1 cellular context compared by ENCODE assay signal in the genomic region with DNA sequence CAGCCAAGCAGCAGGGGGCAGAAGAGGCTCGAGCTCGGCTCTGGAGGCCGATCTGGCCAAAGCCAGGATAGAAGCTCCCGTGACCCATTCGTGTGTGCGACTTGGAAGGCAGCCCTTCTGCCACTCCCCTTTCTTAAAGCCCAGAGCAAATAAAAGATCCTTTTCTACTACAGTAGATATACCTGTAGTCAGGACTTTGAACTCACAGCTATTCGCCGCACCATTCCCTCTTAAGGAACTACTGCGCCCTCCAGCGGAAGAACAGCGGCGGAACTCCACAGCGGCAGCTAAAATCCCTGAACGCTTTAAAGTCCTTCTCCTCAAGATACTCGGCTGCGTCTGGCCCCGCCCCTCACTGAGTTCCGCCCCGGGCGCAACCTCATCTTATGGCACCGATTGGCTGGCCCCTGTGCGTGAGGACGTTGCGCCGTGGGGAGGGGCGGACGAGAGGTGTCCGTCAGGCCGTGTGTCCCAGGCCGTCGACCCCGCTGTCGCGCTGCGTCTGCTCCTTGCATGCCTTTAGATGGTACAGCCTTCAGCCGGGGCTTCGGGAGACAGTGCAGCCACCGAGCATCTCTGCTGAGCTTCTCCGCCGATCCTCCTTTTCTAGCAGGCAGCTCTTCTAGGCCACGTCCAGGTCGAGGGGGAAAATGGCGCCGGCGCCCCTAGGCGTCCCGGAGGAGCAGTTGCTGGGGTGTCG.
TF ChIP-seq lines count a peak whose summit lies in the region.

A gene with protein sequence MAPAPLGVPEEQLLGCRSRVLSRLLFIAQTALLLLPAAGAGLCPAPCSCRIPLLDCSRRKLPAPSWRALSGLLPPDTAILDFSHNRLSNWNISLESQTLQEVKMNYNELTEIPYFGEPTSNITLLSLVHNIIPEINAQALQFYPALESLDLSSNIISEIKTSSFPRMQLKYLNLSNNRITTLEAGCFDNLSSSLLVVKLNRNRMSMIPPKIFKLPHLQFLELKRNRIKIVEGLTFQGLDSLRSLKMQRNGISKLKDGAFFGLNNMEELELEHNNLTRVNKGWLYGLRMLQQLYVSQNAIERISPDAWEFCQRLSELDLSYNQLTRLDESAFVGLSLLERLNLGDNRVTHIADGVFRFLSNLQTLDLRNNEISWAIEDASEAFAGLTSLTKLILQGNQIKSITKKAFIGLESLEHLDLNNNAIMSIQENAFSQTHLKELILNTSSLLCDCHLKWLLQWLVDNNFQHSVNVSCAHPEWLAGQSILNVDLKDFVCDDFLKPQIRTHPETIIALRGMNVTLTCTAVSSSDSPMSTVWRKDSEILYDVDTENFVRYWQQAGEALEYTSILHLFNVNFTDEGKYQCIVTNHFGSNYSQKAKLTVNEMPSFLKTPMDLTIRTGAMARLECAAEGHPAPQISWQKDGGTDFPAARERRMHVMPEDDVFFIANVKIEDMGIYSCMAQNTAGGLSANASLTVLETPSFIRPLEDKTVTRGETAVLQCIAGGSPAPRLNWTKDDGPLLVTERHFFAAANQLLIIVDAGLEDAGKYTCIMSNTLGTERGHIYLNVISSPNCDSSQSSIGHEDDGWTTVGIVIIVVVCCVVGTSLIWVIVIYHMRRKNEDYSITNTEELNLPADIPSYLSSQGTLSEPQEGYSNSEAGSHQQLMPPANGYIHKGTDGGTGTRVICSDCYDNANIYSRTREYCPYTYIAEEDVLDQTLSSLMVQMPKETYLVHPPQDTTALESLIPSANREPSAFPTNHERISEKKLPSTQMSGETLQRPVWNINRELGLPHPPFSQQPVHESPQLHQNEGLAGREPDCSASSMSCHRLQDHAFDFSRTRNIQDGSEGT (plus strand): TSS at position 442 of the 700 bp plus-strand sequence. CDS start 209 bp downstream, at position 651.

TF ChIP-seq in H1, 55 proteins besides CTCF, POLR2A, EP300 and RAD21:
- TF ChIP-seq GABPA (IDR thresholded peaks at IDR 0.05; ENCODE audit: borderline replicate concordance, insufficient read depth, low read length) (no peak), RBBP5 (IDR thresholded peaks at IDR 0.05; ENCODE audit: borderline replicate concordance, low read depth, low read length) (peak; percentile 51; the same call in 1 of the 2 replicates), CEBPB (IDR thresholded peaks at IDR 0.05; ENCODE audit: low read depth, low read length) (no peak), ZNF274 (IDR thresholded peaks at IDR 0.05; ENCODE audit: borderline replicate concordance, extremely low read depth, low read length) (no peak), SAP30 (IDR thresholded peaks at IDR 0.05; ENCODE audit: insufficient read depth, insufficient replicate concordance, low read length) (no peak), CBX5 (IDR thresholded peaks at IDR 0.05; ENCODE audit: low read depth, low read length) (no peak), KDM1A (IDR thresholded peaks at IDR 0.05; ENCODE audit: borderline replicate concordance, low read length) (no peak), POLR2AphosphoS5 (IDR thresholded peaks at IDR 0.05; ENCODE audit: low read depth, low read length) (peak; percentile 87; the same call in 1 of the 2 replicates), NRF1 (IDR thresholded peaks at IDR 0.05; ENCODE audit: low read depth, low read length) (peak; percentile 9; the same call in 1 of the 2 replicates), TAF1 (IDR thresholded peaks at IDR 0.05; ENCODE audit: low read depth, low read length) (no peak; the same call in 1 of the 2 replicates), CTBP2 (IDR thresholded peaks at IDR 0.05; ENCODE audit: borderline replicate concordance, insufficient read depth, insufficient read length, low read length) (peak; percentile 80), TBP (IDR thresholded peaks at IDR 0.05; ENCODE audit: low read depth, low read length) (0 out of 2 replicates have a peak, but pooled peaks have one; percentile 20), RXRA (IDR thresholded peaks at IDR 0.05; ENCODE audit: insufficient read depth, low read depth, low read length) (no peak), KDM5A (IDR thresholded peaks at IDR 0.05; ENCODE audit: low read length) (no peak; the same call in none of the 2 replicates), RNF2 (IDR thresholded peaks at IDR 0.05; ENCODE audit: borderline replicate concordance, low read depth, low read length, missing control alignments, poor library complexity, severe bottlenecking) (no peak), KDM4A (IDR thresholded peaks at IDR 0.05; ENCODE audit: low read depth, low read length, severe bottlenecking) (peak; percentile 58), ASH2L (IDR thresholded peaks at IDR 0.05; ENCODE audit: low read length) (peak; percentile 90), PHF8 (conservative IDR thresholded peaks at IDR 0.05; ENCODE audit: low read depth, low read length) (peak; percentile 89), CREB1 (IDR thresholded peaks at IDR 0.05) (peak; percentile 70), SP4 (IDR thresholded peaks at IDR 0.05; ENCODE audit: low read length) (no peak), CHD1 (IDR thresholded peaks at IDR 0.05; ENCODE audit: low read depth, low read length) (no peak), YY1 (IDR thresholded peaks at IDR 0.05; ENCODE audit: low read depth, low read length) (peak; percentile 86), BRCA1 (IDR thresholded peaks at IDR 0.05; ENCODE audit: low read depth, low read length) (no peak), BCL11A (IDR thresholded peaks at IDR 0.05; ENCODE audit: low read depth in 2 of 2, low read length in 2 of 2) (no peak), TCF12 (IDR thresholded peaks at IDR 0.05; ENCODE audit: low read depth, low read length) (0 out of 2 replicates have a peak, but pooled peaks have one; percentile 26)
- TF ChIP-seq, protein P1, sequence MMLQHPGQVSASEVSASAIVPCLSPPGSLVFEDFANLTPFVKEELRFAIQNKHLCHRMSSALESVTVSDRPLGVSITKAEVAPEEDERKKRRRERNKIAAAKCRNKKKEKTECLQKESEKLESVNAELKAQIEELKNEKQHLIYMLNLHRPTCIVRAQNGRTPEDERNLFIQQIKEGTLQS (IDR thresholded peaks at IDR 0.05; ENCODE audit: insufficient read depth, low read depth, low read length): no peak
- TF ChIP-seq, protein P2, sequence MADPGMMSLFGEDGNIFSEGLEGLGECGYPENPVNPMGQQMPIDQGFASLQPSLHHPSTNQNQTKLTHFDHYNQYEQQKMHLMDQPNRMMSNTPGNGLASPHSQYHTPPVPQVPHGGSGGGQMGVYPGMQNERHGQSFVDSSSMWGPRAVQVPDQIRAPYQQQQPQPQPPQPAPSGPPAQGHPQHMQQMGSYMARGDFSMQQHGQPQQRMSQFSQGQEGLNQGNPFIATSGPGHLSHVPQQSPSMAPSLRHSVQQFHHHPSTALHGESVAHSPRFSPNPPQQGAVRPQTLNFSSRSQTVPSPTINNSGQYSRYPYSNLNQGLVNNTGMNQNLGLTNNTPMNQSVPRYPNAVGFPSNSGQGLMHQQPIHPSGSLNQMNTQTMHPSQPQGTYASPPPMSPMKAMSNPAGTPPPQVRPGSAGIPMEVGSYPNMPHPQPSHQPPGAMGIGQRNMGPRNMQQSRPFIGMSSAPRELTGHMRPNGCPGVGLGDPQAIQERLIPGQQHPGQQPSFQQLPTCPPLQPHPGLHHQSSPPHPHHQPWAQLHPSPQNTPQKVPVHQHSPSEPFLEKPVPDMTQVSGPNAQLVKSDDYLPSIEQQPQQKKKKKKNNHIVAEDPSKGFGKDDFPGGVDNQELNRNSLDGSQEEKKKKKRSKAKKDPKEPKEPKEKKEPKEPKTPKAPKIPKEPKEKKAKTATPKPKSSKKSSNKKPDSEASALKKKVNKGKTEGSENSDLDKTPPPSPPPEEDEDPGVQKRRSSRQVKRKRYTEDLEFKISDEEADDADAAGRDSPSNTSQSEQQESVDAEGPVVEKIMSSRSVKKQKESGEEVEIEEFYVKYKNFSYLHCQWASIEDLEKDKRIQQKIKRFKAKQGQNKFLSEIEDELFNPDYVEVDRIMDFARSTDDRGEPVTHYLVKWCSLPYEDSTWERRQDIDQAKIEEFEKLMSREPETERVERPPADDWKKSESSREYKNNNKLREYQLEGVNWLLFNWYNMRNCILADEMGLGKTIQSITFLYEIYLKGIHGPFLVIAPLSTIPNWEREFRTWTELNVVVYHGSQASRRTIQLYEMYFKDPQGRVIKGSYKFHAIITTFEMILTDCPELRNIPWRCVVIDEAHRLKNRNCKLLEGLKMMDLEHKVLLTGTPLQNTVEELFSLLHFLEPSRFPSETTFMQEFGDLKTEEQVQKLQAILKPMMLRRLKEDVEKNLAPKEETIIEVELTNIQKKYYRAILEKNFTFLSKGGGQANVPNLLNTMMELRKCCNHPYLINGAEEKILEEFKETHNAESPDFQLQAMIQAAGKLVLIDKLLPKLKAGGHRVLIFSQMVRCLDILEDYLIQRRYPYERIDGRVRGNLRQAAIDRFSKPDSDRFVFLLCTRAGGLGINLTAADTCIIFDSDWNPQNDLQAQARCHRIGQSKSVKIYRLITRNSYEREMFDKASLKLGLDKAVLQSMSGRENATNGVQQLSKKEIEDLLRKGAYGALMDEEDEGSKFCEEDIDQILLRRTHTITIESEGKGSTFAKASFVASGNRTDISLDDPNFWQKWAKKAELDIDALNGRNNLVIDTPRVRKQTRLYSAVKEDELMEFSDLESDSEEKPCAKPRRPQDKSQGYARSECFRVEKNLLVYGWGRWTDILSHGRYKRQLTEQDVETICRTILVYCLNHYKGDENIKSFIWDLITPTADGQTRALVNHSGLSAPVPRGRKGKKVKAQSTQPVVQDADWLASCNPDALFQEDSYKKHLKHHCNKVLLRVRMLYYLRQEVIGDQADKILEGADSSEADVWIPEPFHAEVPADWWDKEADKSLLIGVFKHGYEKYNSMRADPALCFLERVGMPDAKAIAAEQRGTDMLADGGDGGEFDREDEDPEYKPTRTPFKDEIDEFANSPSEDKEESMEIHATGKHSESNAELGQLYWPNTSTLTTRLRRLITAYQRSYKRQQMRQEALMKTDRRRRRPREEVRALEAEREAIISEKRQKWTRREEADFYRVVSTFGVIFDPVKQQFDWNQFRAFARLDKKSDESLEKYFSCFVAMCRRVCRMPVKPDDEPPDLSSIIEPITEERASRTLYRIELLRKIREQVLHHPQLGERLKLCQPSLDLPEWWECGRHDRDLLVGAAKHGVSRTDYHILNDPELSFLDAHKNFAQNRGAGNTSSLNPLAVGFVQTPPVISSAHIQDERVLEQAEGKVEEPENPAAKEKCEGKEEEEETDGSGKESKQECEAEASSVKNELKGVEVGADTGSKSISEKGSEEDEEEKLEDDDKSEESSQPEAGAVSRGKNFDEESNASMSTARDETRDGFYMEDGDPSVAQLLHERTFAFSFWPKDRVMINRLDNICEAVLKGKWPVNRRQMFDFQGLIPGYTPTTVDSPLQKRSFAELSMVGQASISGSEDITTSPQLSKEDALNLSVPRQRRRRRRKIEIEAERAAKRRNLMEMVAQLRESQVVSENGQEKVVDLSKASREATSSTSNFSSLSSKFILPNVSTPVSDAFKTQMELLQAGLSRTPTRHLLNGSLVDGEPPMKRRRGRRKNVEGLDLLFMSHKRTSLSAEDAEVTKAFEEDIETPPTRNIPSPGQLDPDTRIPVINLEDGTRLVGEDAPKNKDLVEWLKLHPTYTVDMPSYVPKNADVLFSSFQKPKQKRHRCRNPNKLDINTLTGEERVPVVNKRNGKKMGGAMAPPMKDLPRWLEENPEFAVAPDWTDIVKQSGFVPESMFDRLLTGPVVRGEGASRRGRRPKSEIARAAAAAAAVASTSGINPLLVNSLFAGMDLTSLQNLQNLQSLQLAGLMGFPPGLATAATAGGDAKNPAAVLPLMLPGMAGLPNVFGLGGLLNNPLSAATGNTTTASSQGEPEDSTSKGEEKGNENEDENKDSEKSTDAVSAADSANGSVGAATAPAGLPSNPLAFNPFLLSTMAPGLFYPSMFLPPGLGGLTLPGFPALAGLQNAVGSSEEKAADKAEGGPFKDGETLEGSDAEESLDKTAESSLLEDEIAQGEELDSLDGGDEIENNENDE (IDR thresholded peaks at IDR 0.05; ENCODE audit: insufficient replicate concordance, low read length): no peak
- TF ChIP-seq, protein P3, sequence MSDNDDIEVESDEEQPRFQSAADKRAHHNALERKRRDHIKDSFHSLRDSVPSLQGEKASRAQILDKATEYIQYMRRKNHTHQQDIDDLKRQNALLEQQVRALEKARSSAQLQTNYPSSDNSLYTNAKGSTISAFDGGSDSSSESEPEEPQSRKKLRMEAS (IDR thresholded peaks at IDR 0.05): peak; percentile 54
